21 cellular contexts compared by ENCODE assay signal in genomic region chr11:57287884-57288283, GRCh38. TPM values are rescaled to one million over a fixed set of nuclear protein-coding genes. Genes with fewer than 3 reads are reported as not detected.
DNase-seq lines count a peak whose midpoint lies in the region; ATAC-seq and TF ChIP-seq lines count a peak whose summit lies in the region.
"Had no signal": no experiment of that assay in that cellular context is flagged by ENCODE, and none has a peak within 500 bp of the region (broad histone marks: within the 10 kb centered on the region; RNA-seq: fewer than 3 reads in every experiment).

No MANE protein-coding gene starts in this region.

- no peak overlapping the region for H3K4me3 Mint-ChIP-seq in endothelial cell (ENCODE audit: unreplicated experiment)
- no peak overlapping the region for H3K4me3 Mint-ChIP-seq in naive thymus-derived CD8-positive, alpha-beta T cell
- H3K4me3 Mint-ChIP-seq: CD8-positive, alpha-beta T cell had no signal

- peaks cover 23% of the 10 kb centered on the region for H3K4me1 Mint-ChIP-seq in endothelial cell (ENCODE audit: unreplicated experiment)
- no peaks in the 10 kb centered on the region for H3K4me1 Mint-ChIP-seq in naive thymus-derived CD8-positive, alpha-beta T cell

- TF ChIP-seq CTCF in endothelial cell (IDR thresholded peaks at IDR 0.05; ENCODE audit: unreplicated experiment) (no peak), osteoblast (IDR thresholded peaks at IDR 0.05; ENCODE audit: extremely low read depth, low read depth, low read length) (no peak)

- H3K27me3 ChIP-seq in GM23248 (replicated peaks; ENCODE audit: insufficient read depth), result no peaks in the 10 kb centered on the region
- H3K27me3 ChIP-seq in osteoblast (ENCODE audit: insufficient read depth, low read length), result no peaks in the 10 kb centered on the region
- H3K27me3 ChIP-seq: SJSA1 had no signal

- peaks cover 4% of the 10 kb centered on the region for H3K36me3 Mint-ChIP-seq in endothelial cell (ENCODE audit: low read depth, unreplicated experiment)
- H3K36me3 Mint-ChIP-seq in naive thymus-derived CD8-positive, alpha-beta T cell, result no peaks in the 10 kb centered on the region
- H3K36me3 Mint-ChIP-seq: CD8-positive, alpha-beta T cell had no signal

- H3K4me2 ChIP-seq in GM23248 (ENCODE audit: unreplicated experiment), result no peak overlapping the region
- no peak overlapping the region for H3K4me2 ChIP-seq in osteoblast (ENCODE audit: insufficient read depth, low read length)

- no peaks in the 10 kb centered on the region for H3K9me2 ChIP-seq in GM23248 (ENCODE audit: insufficient read depth)

- intact Hi-C loops in head of caudate nucleus (cut with DNase I), result no loop called here

- no peak for ATAC-seq in naive thymus-derived CD8-positive, alpha-beta T cell
- ATAC-seq: CD8-positive, alpha-beta T cell; Right ventricle myocardium inferior had no signal

- POLR2A ChIA-PET in naive thymus-derived CD8-positive, alpha-beta T cell (lab: Charles Lee), result no interaction called here

- H3K27me3 Mint-ChIP-seq in endothelial cell (ENCODE audit: unreplicated experiment), result no peaks in the 10 kb centered on the region
- peaks cover 0 to 10% (median 9%) of the 10 kb centered on the region in 5 donors for H3K27me3 Mint-ChIP-seq in naive thymus-derived CD8-positive, alpha-beta T cell

- H3K36me3 ChIP-seq in GM23248 (ENCODE audit: low read depth) (no peaks in the 10 kb centered on the region), osteoblast (ENCODE audit: insufficient read depth, low read length) (no peaks in the 10 kb centered on the region)
- H3K36me3 ChIP-seq: SJSA1 had no signal

- H3K4me1 ChIP-seq in GM23248 (ENCODE audit: insufficient read depth) (peaks cover 62% of the 10 kb centered on the region), osteoblast (ENCODE audit: insufficient read depth, low read length) (peaks cover 38% of the 10 kb centered on the region)

- H3K9me3 ChIP-seq in GM23248 (ENCODE audit: low read depth) (no peaks in the 10 kb centered on the region), osteoblast (ENCODE audit: low read depth, low read length) (no peaks in the 10 kb centered on the region)
- H3K9me3 ChIP-seq: SJSA1 had no signal

- H3K27ac ChIP-seq in GM23248 (peak overlapping the region; percentile 95), osteoblast (ENCODE audit: low read depth, low read length) (peak overlapping the region; percentile 93)
- H3K27ac ChIP-seq: SJSA1 had no signal

- WGBS in GM23248 (ENCODE audit: low coverage in 1 of 2, low lambda C conversion rate in 2 of 2, missing lambda C conversion rate in 2 of 2), 2 experiments, result 85 to 90% methylated on average over 3 of the region's 3 CpGs

- in situ Hi-C loops in GM23248 (cut with MboI), result no loop called here

- H4K20me1 ChIP-seq in GM23248 (ENCODE audit: insufficient read depth) (no peaks in the 10 kb centered on the region), osteoblast (ENCODE audit: insufficient read depth, low read length) (no peaks in the 10 kb centered on the region)

- H2AFZ ChIP-seq in GM23248 (no peak overlapping the region), osteoblast (ENCODE audit: low read length) (no peak overlapping the region)

- H3K79me2 ChIP-seq in GM23248 (ENCODE audit: insufficient read depth) (no peaks in the 10 kb centered on the region), osteoblast (ENCODE audit: insufficient read depth, low read length) (no peaks in the 10 kb centered on the region)

- H3K9me3 Mint-ChIP-seq in endothelial cell (ENCODE audit: unreplicated experiment), result no peaks in the 10 kb centered on the region
- H3K9me3 Mint-ChIP-seq in naive thymus-derived CD8-positive, alpha-beta T cell, result peaks cover 0 to 2% (median 0%) of the 10 kb centered on the region in 9 donors
- H3K9me3 Mint-ChIP-seq: CD8-positive, alpha-beta T cell had no signal

- DNase-seq in GM23248, result no peak
- DNase-seq in NCI-H146 treated with DMSO at 0.1 percent for 48 hours (lab: John Stamatoyannopoulos, UW; ENCODE audit: unreplicated experiment), result peak; percentile 15
- no peak for DNase-seq in endothelial cell (ENCODE audit: low spot score)
- DNase-seq in osteoblast (ENCODE audit: insufficient read length, low spot score, missing footprints), result no peak
- no peak for DNase-seq in Ammon's horn (ENCODE audit: low spot score)
- no peak for DNase-seq in naive thymus-derived CD8-positive, alpha-beta T cell
- DNase-seq in head of caudate nucleus, result no peak
- DNase-seq: C1 segment of cervical spinal cord; CD8-positive, alpha-beta T cell; GDM1; KBM-7; NCI-H1092; NCI-H1694; NCI-H2081; NCI-H2171; NCI-H524 treated with DMSO at 0.1 percent for 48 hours; NCI-H82; OCI-M1 had no signal

- H3K27ac Mint-ChIP-seq in endothelial cell (ENCODE audit: unreplicated experiment), result peak overlapping the region; percentile 75
- no peak overlapping the region for H3K27ac Mint-ChIP-seq in naive thymus-derived CD8-positive, alpha-beta T cell
- H3K27ac Mint-ChIP-seq: CD8-positive, alpha-beta T cell had no signal

- H3K4me3 ChIP-seq in GM23248 (no peak overlapping the region), osteoblast (ENCODE audit: insufficient read depth, low read length) (no peak overlapping the region)
- H3K4me3 ChIP-seq: SJSA1 had no signal

- no peak overlapping the region for H3K9ac ChIP-seq in GM23248

- H3F3A ChIP-seq in GM23248 (ENCODE audit: insufficient read depth), result peaks cover 52% of the 10 kb centered on the region

RNA-seq across cellular contexts. Expression of gene TNKS1BP1, which starts 36.9 kb away (rescaled TPM):
- total RNA-seq in GM23248 (2014; rRNA removed; shearing (Covaris generic)), result 89.7 and 92.1 TPM in 2 replicates
- polyA plus RNA-seq in GM23248 (2016; fragmentation: Nextera tagmentation; extraction: Ambion mirVana), result 88.2 and 88.8 TPM in 2 replicates
- total RNA-seq in endothelial cell (ENCODE audit: unreplicated experiment), result 122 TPM
- total RNA-seq in osteoblast, result 71.6 and 74.6 TPM in 2 replicates
- total RNA-seq in naive thymus-derived CD8-positive, alpha-beta T cell, result 10 to 100 TPM; 18.8 to 20.9 TPM
- 1 to 10 TPM in 2 of 3 donors, under 1 TPM in 1; 0.97 to 6.7 (median 2.5) TPM for polyA plus RNA-seq in naive thymus-derived CD8-positive, alpha-beta T cell

RNA-seq across cellular contexts. Expression of gene SSRP1, which starts 47.8 kb away (rescaled TPM):
- 69.2 and 76.2 TPM in 2 replicates for total RNA-seq in GM23248 (2014; rRNA removed; shearing (Covaris generic))
- 29.3 and 32.9 TPM in 2 replicates for polyA plus RNA-seq in GM23248 (2016; fragmentation: Nextera tagmentation; extraction: Ambion mirVana)
- 134 TPM for total RNA-seq in endothelial cell (ENCODE audit: unreplicated experiment)
- 55.4 and 58.0 TPM in 2 replicates for total RNA-seq in osteoblast
- total RNA-seq in naive thymus-derived CD8-positive, alpha-beta T cell, result 10 to 100 TPM; 72.7 to 74.5 TPM
- 10 to 100 TPM; 35.9 to 41.0 (median 38.0) TPM for polyA plus RNA-seq in naive thymus-derived CD8-positive, alpha-beta T cell

RNA-seq across cellular contexts. Expression of gene P2RX3, which starts 50.3 kb away (rescaled TPM):
- not detected in 2 replicates for total RNA-seq in GM23248 (2014; rRNA removed; shearing (Covaris generic))
- 0.10 TPM in 1 of 2 replicates, not detected in the other for polyA plus RNA-seq in GM23248 (2016; fragmentation: Nextera tagmentation; extraction: Ambion mirVana)
- total RNA-seq in endothelial cell (ENCODE audit: unreplicated experiment) (0.23 TPM), osteoblast (not detected in 2 replicates)
- not detected for total RNA-seq in naive thymus-derived CD8-positive, alpha-beta T cell
- polyA plus RNA-seq in naive thymus-derived CD8-positive, alpha-beta T cell, result not detected
- total RNA-seq: CD8-positive, alpha-beta T cell; H4; SJSA1 had no signal

RNA-seq across cellular contexts. Expression of gene APLNR, which starts 50.8 kb away (rescaled TPM):
- not detected in 2 replicates for total RNA-seq in GM23248 (2014; rRNA removed; shearing (Covaris generic))
- 0.18 TPM in 1 of 2 replicates, not detected in the other for polyA plus RNA-seq in GM23248 (2016; fragmentation: Nextera tagmentation; extraction: Ambion mirVana)
- 48.8 TPM for total RNA-seq in endothelial cell (ENCODE audit: unreplicated experiment)
- total RNA-seq in osteoblast, result not detected in 2 replicates
- not detected for total RNA-seq in naive thymus-derived CD8-positive, alpha-beta T cell
- not detected for polyA plus RNA-seq in naive thymus-derived CD8-positive, alpha-beta T cell
- total RNA-seq: CD8-positive, alpha-beta T cell; SJSA1 had no signal
